8 cellular contexts compared by ENCODE assay signal in the genomic region with DNA sequence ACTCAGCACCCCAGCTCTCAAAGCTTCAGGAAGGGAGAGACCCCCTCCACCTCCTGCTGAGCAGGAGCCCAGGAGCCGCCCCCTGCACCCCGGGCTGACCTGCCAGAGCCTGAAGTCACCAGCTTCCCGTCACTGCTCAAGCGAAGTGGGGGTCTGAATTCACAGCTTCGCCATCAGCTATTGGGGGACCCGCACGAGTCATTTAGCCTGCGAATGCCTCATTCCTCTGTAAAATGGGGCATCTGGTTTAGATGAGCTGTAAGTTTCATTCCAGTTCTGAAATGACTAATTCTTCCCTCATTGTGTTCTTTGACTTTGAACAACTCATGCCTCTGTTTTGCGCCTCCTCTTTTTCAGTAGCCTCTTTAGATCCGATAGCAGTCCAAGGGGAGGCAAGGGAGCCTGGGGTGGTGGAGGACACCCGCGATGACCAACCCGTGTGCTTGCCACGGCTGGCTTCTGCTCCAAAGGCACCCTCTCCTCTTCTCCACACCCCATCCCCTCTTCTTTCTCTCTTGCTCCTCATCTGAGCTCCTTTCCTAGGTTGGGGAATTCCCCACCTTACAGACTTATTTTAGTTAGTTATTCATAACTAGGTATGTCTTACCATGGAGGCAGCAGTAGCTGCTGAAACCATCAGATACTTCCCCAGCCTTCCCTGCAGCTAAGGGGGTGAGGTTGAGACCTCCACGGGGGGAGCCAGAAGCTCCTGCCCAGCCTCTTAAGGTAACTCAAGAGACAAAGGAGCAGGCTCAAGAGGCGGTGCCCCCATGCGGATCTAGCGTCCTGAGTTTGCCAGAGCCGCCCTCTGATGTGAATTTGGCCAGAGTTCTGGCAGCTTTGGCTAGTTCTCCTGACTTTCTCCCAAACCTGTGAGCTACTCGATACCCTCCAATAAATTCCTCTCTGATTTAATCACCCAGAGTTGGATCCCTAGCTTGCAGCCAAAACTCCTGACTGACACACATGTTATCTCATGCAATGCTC. TPM values are rescaled to one million over a fixed set of nuclear protein-coding genes. Genes with fewer than 3 reads are reported as not detected.
DNase-seq lines count a peak whose midpoint lies in the region; ATAC-seq and TF ChIP-seq lines count a peak whose summit lies in the region.

No MANE protein-coding gene starts in this region.

- CTCF ChIA-PET in HEK293T (lab: Yijun Ruan, JAX), result interaction anchor here (0.6 to 1.6 kb wide), 11 partner anchors 8 to 269 kb away, joined by 3 to 7 read pairs (median 4); a partner anchor contains a TSS

- ATAC-seq in GM19463 (IDR thresholded peaks at IDR 0.05; ENCODE audit: unreplicated experiment) (peak; percentile 54), HG03457 (IDR thresholded peaks at IDR 0.05; ENCODE audit: unreplicated experiment) (no peak)
- peak; percentile 69 for ATAC-seq in stimulated activated memory B cell treated with anti-CD40 and anti-IgM and Interleukin-4, amounts not matched to agents 10 μg/mL and 1 μg/mL and 100 μg/mL, for 72 hours

- H3K4me1 Mint-ChIP-seq in stimulated activated memory B cell treated with anti-CD40 and anti-IgM and Interleukin-4, amounts not matched to agents 10 μg/mL and 1 μg/mL and 100 μg/mL, for 72 hours, result peaks cover 51% of the 10 kb centered on the region

- TF ChIP-seq CTCF in AG09319 (IDR thresholded peaks at IDR 0.05; ENCODE audit: low read depth, low read length), result peak; percentile 20

- DNase-seq in AG09319 (ENCODE audit: extremely low read depth, low read depth), result no peak
- peak; percentile 63 for DNase-seq in LHCN-M2 (ENCODE audit: low read depth)
- peak; percentile 55 for DNase-seq in astrocyte of the hippocampus (ENCODE audit: low read depth, low spot score)
- no peak for DNase-seq in HEK293T (ENCODE audit: extremely low spot score)
- no peak for DNase-seq in DMS53 treated with DMSO at 0.1 percent for 48 hours (lab: John Stamatoyannopoulos, UW; ENCODE audit: unreplicated experiment)

- H3K27ac Mint-ChIP-seq in stimulated activated memory B cell treated with anti-CD40 and anti-IgM and Interleukin-4, amounts not matched to agents 10 μg/mL and 1 μg/mL and 100 μg/mL, for 72 hours, result peak overlapping the region; percentile 76

- no peaks in the 10 kb centered on the region for H3K36me3 Mint-ChIP-seq in stimulated activated memory B cell treated with anti-CD40 and anti-IgM and Interleukin-4, amounts not matched to agents 10 μg/mL and 1 μg/mL and 100 μg/mL, for 72 hours

- peaks cover 37% of the 10 kb centered on the region for H3K27me3 Mint-ChIP-seq in stimulated activated memory B cell treated with anti-CD40 and anti-IgM and Interleukin-4, amounts not matched to agents 10 μg/mL and 1 μg/mL and 100 μg/mL, for 72 hours

- POLR2A ChIA-PET in HEK293T (lab: Yijun Ruan, JAX), result interaction anchor here (0.9 kb wide), 1 partner anchor 8 kb away, joined by 4 read pairs; no protein-coding TSS in a partner anchor

- H3K4me3 Mint-ChIP-seq in stimulated activated memory B cell treated with anti-CD40 and anti-IgM and Interleukin-4, amounts not matched to agents 10 μg/mL and 1 μg/mL and 100 μg/mL, for 72 hours, result peak overlapping the region; percentile 40

- H3K9me3 Mint-ChIP-seq in stimulated activated memory B cell treated with anti-CD40 and anti-IgM and Interleukin-4, amounts not matched to agents 10 μg/mL and 1 μg/mL and 100 μg/mL, for 72 hours, result no peaks in the 10 kb centered on the region

TF ChIP-seq in HEK293T, 16 proteins besides CTCF, POLR2A, EP300 and RAD21:
- TF ChIP-seq LEF1 (IDR thresholded peaks at IDR 0.05; ENCODE audit: borderline replicate concordance), result no peak
- TF ChIP-seq ELF4 (IDR thresholded peaks at IDR 0.05), result no peak
- TF ChIP-seq CTBP1 (IDR thresholded peaks at IDR 0.05; ENCODE audit: borderline replicate concordance), result no peak
- no peak for TF ChIP-seq SUZ12 (IDR thresholded peaks at IDR 0.05)
- TF ChIP-seq FOXK2 (IDR thresholded peaks at IDR 0.05), result no peak
- TF ChIP-seq ZNF384 (IDR thresholded peaks at IDR 0.05), result no peak
- no peak for TF ChIP-seq BHLHE40 (IDR thresholded peaks at IDR 0.05; ENCODE audit: borderline replicate concordance)
- no peak for TF ChIP-seq TARDBP (IDR thresholded peaks at IDR 0.05)
- TF ChIP-seq FOXA1 (IDR thresholded peaks at IDR 0.05), result no peak
- no peak for TF ChIP-seq NFRKB (IDR thresholded peaks at IDR 0.05)
- TF ChIP-seq FOXM1 (IDR thresholded peaks at IDR 0.05; ENCODE audit: borderline replicate concordance), result no peak
- TF ChIP-seq SP1 (IDR thresholded peaks at IDR 0.05), result no peak
- TF ChIP-seq, protein P1, sequence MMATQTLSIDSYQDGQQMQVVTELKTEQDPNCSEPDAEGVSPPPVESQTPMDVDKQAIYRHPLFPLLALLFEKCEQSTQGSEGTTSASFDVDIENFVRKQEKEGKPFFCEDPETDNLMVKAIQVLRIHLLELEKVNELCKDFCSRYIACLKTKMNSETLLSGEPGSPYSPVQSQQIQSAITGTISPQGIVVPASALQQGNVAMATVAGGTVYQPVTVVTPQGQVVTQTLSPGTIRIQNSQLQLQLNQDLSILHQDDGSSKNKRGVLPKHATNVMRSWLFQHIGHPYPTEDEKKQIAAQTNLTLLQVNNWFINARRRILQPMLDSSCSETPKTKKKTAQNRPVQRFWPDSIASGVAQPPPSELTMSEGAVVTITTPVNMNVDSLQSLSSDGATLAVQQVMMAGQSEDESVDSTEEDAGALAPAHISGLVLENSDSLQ (IDR thresholded peaks at IDR 0.05), result no peak
- no peak for TF ChIP-seq ARNT (IDR thresholded peaks at IDR 0.05)
- no peak for TF ChIP-seq HDGF (IDR thresholded peaks at IDR 0.05; ENCODE audit: borderline replicate concordance)
- no peak for TF ChIP-seq L3MBTL2 (conservative IDR thresholded peaks at IDR 0.05)

RNA-seq across cellular contexts. Expression of a gene that starts 47.7 kb away (rescaled TPM):
- total RNA-seq in LHCN-M2 (2014; rRNA removed), result 29.8 and 39.7 TPM in 2 replicates
- 41.4 TPM for polyA plus RNA-seq in LHCN-M2 (2012)

Comparison
In these comparisons a context has a peak if more than half of its experiments do, and no peak if none do; other contexts are left out.
1. DNase-seq: peak in LHCN-M2 (single experiment) and astrocyte of the hippocampus (single experiment); none in AG09319 (single experiment), HEK293T (single experiment) and DMS53 treated with DMSO at 0.1 percent for 48 hours (single experiment).